27 cellular contexts compared by ENCODE assay signal in genomic region chr20:61868466-61869090, GRCh38.
"Had no signal": no experiment of that assay in that cellular context is flagged by ENCODE, and none has a peak within 500 bp of the region (broad histone marks: within the 10 kb centered on the region; RNA-seq: fewer than 3 reads in every experiment).

No MANE protein-coding gene starts in this region.

- H3K4me3 Mint-ChIP-seq: immature natural killer cell; memory B cell; naive thymus-derived CD4-positive, alpha-beta T cell; natural killer cell treated with Interleukin-12 subunit alpha and Interleukin-12 subunit beta and Interleukin-15 and Interleukin-18, amount 100 ng/mL, for 72 hours; stimulated activated memory B cell treated with anti-CD40 and anti-IgM and Interleukin-4, amounts not matched to agents 10 μg/mL and 1 μg/mL and 100 μg/mL, for 72 hours; stimulated activated naive CD8-positive, alpha-beta T cell treated with anti-CD3 and anti-CD28 coated beads, Interleukin-15, amount 100 ng/mL, for 72 hours; type B pancreatic cell had no signal

- H3K4me1 Mint-ChIP-seq: immature natural killer cell; memory B cell; naive thymus-derived CD4-positive, alpha-beta T cell; stimulated activated memory B cell treated with anti-CD40 and anti-IgM and Interleukin-4, amounts not matched to agents 10 μg/mL and 1 μg/mL and 100 μg/mL, for 72 hours; stimulated activated naive CD8-positive, alpha-beta T cell treated with anti-CD3 and anti-CD28 coated beads, Interleukin-15, amount 100 ng/mL, for 72 hours had no signal

- H3K4me3 ChIP-seq: left lung, mucosa of descending colon, pancreas, prostate gland, right lobe of liver, smooth muscle cell, tibial nerve, vagina had no signal

- DNase-seq: hippocampal formation; immature natural killer cell; kidney; left colon; midbrain; naive thymus-derived CD4-positive, alpha-beta T cell; nucleus accumbens; retina; right lobe of liver; stimulated activated CD4-positive, alpha-beta T cell treated with anti-CD3 and anti-CD28 coated beads, Interleukin-1b, Interleukin-23, amount 100 ng/mL, for 48 hours; stimulated activated CD4-positive, alpha-beta T cell treated with anti-CD3 and anti-CD28 coated beads, Interleukin-2, amount 100 ng/mL, for 48 hours; stimulated activated CD4-positive, alpha-beta T cell treated with anti-CD3 and anti-CD28 coated beads, Interleukin-4, amount 100 ng/mL, for 4 hours; stimulated activated CD8-positive, alpha-beta memory T cell treated with anti-CD3 and anti-CD28 coated beads, Interleukin-4, amount 100 ng/mL, for 48 hours; stimulated activated naive CD4-positive, alpha-beta T cell treated with Interleukin-2 at 50 U/mL for 16 hours; stimulated activated naive CD8-positive, alpha-beta T cell treated with anti-CD3 and anti-CD28 coated beads, Interleukin-15, amount 100 ng/mL, for 72 hours; substantia nigra had no signal

- H3K27ac Mint-ChIP-seq: immature natural killer cell; memory B cell; naive thymus-derived CD4-positive, alpha-beta T cell; natural killer cell treated with Interleukin-12 subunit alpha and Interleukin-12 subunit beta and Interleukin-15 and Interleukin-18, amount 100 ng/mL, for 72 hours; stimulated activated memory B cell treated with anti-CD40 and anti-IgM and Interleukin-4, amounts not matched to agents 10 μg/mL and 1 μg/mL and 100 μg/mL, for 72 hours; stimulated activated naive CD8-positive, alpha-beta T cell treated with anti-CD3 and anti-CD28 coated beads, Interleukin-15, amount 100 ng/mL, for 72 hours; type B pancreatic cell had no signal

- H3K36me3 ChIP-seq: left lung, pancreas, prostate gland, right lobe of liver, tibial nerve, vagina had no signal

- H3K27ac ChIP-seq: left lung, pancreas, prostate gland, right lobe of liver, tibial nerve, vagina had no signal

- H3K36me3 Mint-ChIP-seq: immature natural killer cell; memory B cell; stimulated activated memory B cell treated with anti-CD40 and anti-IgM and Interleukin-4, amounts not matched to agents 10 μg/mL and 1 μg/mL and 100 μg/mL, for 72 hours had no signal

- ATAC-seq: left colon; left lung; mucosa of descending colon; naive thymus-derived CD4-positive, alpha-beta T cell; natural killer cell treated with Interleukin-12 subunit alpha and Interleukin-12 subunit beta and Interleukin-15 and Interleukin-18, amount 100 ng/mL, for 72 hours; pancreas; stimulated activated memory B cell treated with anti-CD40 and anti-IgM and Interleukin-4, amounts not matched to agents 10 μg/mL and 1 μg/mL and 100 μg/mL, for 72 hours; stimulated activated naive CD8-positive, alpha-beta T cell treated with anti-CD3 and anti-CD28 coated beads, Interleukin-15, amount 100 ng/mL, for 72 hours had no signal

- H3K4me2 ChIP-seq: smooth muscle cell had no signal

- H3K9me3 ChIP-seq: mucosa of descending colon, pancreas, prostate gland, right lobe of liver, vagina had no signal

- H3K27me3 ChIP-seq: pancreas, right lobe of liver, tibial nerve, vagina had no signal

- H3K4me1 ChIP-seq: left lung, pancreas, prostate gland, right lobe of liver, tibial nerve, vagina had no signal
